20 cellular contexts compared by ENCODE assay signal in genomic region chr3:32843504-32844321, GRCh38. TPM values are rescaled to one million over a fixed set of nuclear protein-coding genes. Genes with fewer than 3 reads are reported as not detected.
DNase-seq lines count a peak whose midpoint lies in the region; ATAC-seq and TF ChIP-seq lines count a peak whose summit lies in the region.
"Had no signal": no experiment of that assay in that cellular context is flagged by ENCODE, and none has a peak within 500 bp of the region (broad histone marks: within the 10 kb centered on the region; RNA-seq: fewer than 3 reads in every experiment).

No MANE protein-coding gene starts in this region.

- H3K27me3 ChIP-seq in DND-41 (ENCODE audit: insufficient read depth, low read length, poor library complexity) (no peaks in the 10 kb centered on the region), Loucy (ENCODE audit: insufficient read depth, low read length, poor library complexity, severe bottlenecking) (no peaks in the 10 kb centered on the region), transverse colon (no peaks in the 10 kb centered on the region), left lung (peaks cover 0 to 5% of the 10 kb centered on the region in 2 donors)
- H3K27me3 ChIP-seq: sigmoid colon had no signal

- DNase-seq in DND-41: no peak
- peak; percentile 53 for DNase-seq in cerebellum (ENCODE audit: low spot score)
- DNase-seq in NCI-H2227 (lab: John Stamatoyannopoulos, UW; ENCODE audit: unreplicated experiment): no peak
- no peak for DNase-seq in activated naive CD4-positive, alpha-beta T cell treated with anti-CD3 and anti-CD28 coated beads for 36 hours
- DNase-seq in transverse colon: no peak
- DNase-seq in left lung: no peak
- DNase-seq: activated B cell treated with CpG ODN at 0.5 μM for 24 hours; CD8-positive, alpha-beta T cell; foreskin fibroblast; occipital lobe; sigmoid colon; stimulated activated CD4-positive, alpha-beta T cell treated with anti-CD3 and anti-CD28 coated beads, Interleukin-2, amount 100 ng/mL, for 48 hours; T-helper 1 cell had no signal

- H3K27ac ChIP-seq in DND-41 (ENCODE audit: low read length) (peak overlapping the region; percentile 43; the same call in 1 of the 2 replicates), mesodermal cell (ENCODE audit: low read depth, low read length, severe bottlenecking) (peak overlapping the region; percentile 71), transverse colon (no peak overlapping the region), left lung (no peak overlapping the region)
- H3K27ac ChIP-seq: sigmoid colon had no signal

- no peak overlapping the region for H3K27ac Mint-ChIP-seq in activated naive CD4-positive, alpha-beta T cell treated with anti-CD3 and anti-CD28 coated beads for 36 hours
- H3K27ac Mint-ChIP-seq: activated B cell treated with CpG ODN at 0.5 μM for 24 hours; activated T-helper 2 cell treated with anti-CD3 and anti-CD28 coated beads, Interferon-gamma antibody, Interleukin-2, Interleukin-4, amounts not matched to agents 10 μg/mL and 5 μg/mL and 100 μg/mL, durations not matched to agents 14 hours and 24 hours and 36 hours; CD8-positive, alpha-beta T cell had no signal

- H3K4me1 ChIP-seq in DND-41 (ENCODE audit: insufficient read depth, low read length) (peaks cover 31% of the 10 kb centered on the region), Loucy (ENCODE audit: insufficient read depth, low read length, poor library complexity, severe bottlenecking) (peaks cover 90% of the 10 kb centered on the region), mesodermal cell (ENCODE audit: control insufficient read depth, insufficient read depth, low read length, poor library complexity, severe bottlenecking) (peaks cover 73% of the 10 kb centered on the region), transverse colon (no peaks in the 10 kb centered on the region), left lung (peaks cover 0 to 28% of the 10 kb centered on the region in 2 donors)
- H3K4me1 ChIP-seq: sigmoid colon had no signal

- H3K4me1 Mint-ChIP-seq in activated naive CD4-positive, alpha-beta T cell treated with anti-CD3 and anti-CD28 coated beads for 36 hours (ENCODE audit: low read depth): peaks cover 11% of the 10 kb centered on the region
- H3K4me1 Mint-ChIP-seq: central memory CD8-positive, alpha-beta T cell had no signal

- H3K9ac ChIP-seq in DND-41 (ENCODE audit: low read depth, low read length) (no peak overlapping the region), Loucy (ENCODE audit: low read depth, low read length, poor library complexity, severe bottlenecking) (peak overlapping the region; percentile 55)

- no peak for TF ChIP-seq POLR2A in transverse colon (IDR thresholded peaks at IDR 0.05)

- no peaks in the 10 kb centered on the region for H3K36me3 ChIP-seq in DND-41 (ENCODE audit: insufficient read depth, low read length)
- H3K36me3 ChIP-seq in Loucy (ENCODE audit: insufficient read depth, low read length): no peaks in the 10 kb centered on the region
- H3K36me3 ChIP-seq in mesodermal cell (ENCODE audit: control insufficient read depth, insufficient read depth, low read length): peaks cover 5% of the 10 kb centered on the region
- H3K36me3 ChIP-seq in transverse colon: no peaks in the 10 kb centered on the region
- no peaks in the 10 kb centered on the region for H3K36me3 ChIP-seq in left lung
- H3K36me3 ChIP-seq: sigmoid colon had no signal

- WGBS in mesodermal cell (ENCODE audit: insufficient coverage in 2 of 2), 2 experiments: 9 to 12% methylated on average over 12 of the region's 17 CpGs
- WGBS in transverse colon (ENCODE audit: low coverage in 1 of 2), 2 donors: 79 to 90% methylated on average over 8 to 17 of the region's 17 CpGs

- no peak for TF ChIP-seq EP300 in transverse colon (IDR thresholded peaks at IDR 0.05; ENCODE audit: low read depth)

- TF ChIP-seq CTCF in DND-41 (IDR thresholded peaks at IDR 0.05; ENCODE audit: borderline replicate concordance, extremely low read depth, low read length, poor library complexity, severe bottlenecking) (no peak), Loucy (conservative IDR thresholded peaks at IDR 0.05; ENCODE audit: low read length) (no peak), transverse colon (IDR thresholded peaks at IDR 0.05) (no peak), left lung (IDR thresholded peaks at IDR 0.05) (no peak)

- H3K4me3 ChIP-seq in DND-41 (ENCODE audit: low read depth in 1 of 2, low read length in 2 of 2): no peak overlapping the region
- H3K4me3 ChIP-seq in Loucy (ENCODE audit: low read length, poor library complexity, severe bottlenecking): peak overlapping the region; percentile 56
- no peak overlapping the region for H3K4me3 ChIP-seq in mesodermal cell (ENCODE audit: extremely low read depth, insufficient read depth, low read length, poor library complexity, severe bottlenecking)
- no peak overlapping the region for H3K4me3 ChIP-seq in transverse colon
- no peak overlapping the region for H3K4me3 ChIP-seq in left lung
- H3K4me3 ChIP-seq: GM12878, sigmoid colon had no signal

- H4K20me1 ChIP-seq in DND-41 (ENCODE audit: insufficient read depth, low read length) (no peaks in the 10 kb centered on the region), Loucy (ENCODE audit: insufficient read depth, low read length, poor library complexity, severe bottlenecking) (no peaks in the 10 kb centered on the region)

- peaks cover 7% of the 10 kb centered on the region for H3F3A ChIP-seq in Loucy (ENCODE audit: low read depth)

- H3K79me2 ChIP-seq in DND-41 (ENCODE audit: insufficient read depth, low read length) (no peaks in the 10 kb centered on the region), Loucy (ENCODE audit: insufficient read depth, low read length) (peaks cover 92% of the 10 kb centered on the region)

- in situ Hi-C loops in transverse colon (cut with MboI; ENCODE audit: low pct_ligation_motif_present in 1 of 4, low pct_unique_long_range_greater_than_20kb in 1 of 4, low sequenced_read_pairs in 3 of 4): no loop called here

- no peaks in the 10 kb centered on the region for H3K27me3 Mint-ChIP-seq in activated naive CD4-positive, alpha-beta T cell treated with anti-CD3 and anti-CD28 coated beads for 36 hours (ENCODE audit: low read depth)
- H3K27me3 Mint-ChIP-seq: central memory CD8-positive, alpha-beta T cell had no signal

- no peak overlapping the region for H3K4me2 ChIP-seq in DND-41 (ENCODE audit: insufficient read depth, low read length)
- H3K4me2 ChIP-seq in Loucy (ENCODE audit: low read depth, low read length, poor library complexity, severe bottlenecking): peak overlapping the region; percentile 84

- H2AFZ ChIP-seq in DND-41 (ENCODE audit: low read depth, low read length): no peak overlapping the region
- no peak overlapping the region for H2AFZ ChIP-seq in Loucy (ENCODE audit: low read length)

- no peaks in the 10 kb centered on the region for H3K36me3 Mint-ChIP-seq in activated naive CD4-positive, alpha-beta T cell treated with anti-CD3 and anti-CD28 coated beads for 36 hours (ENCODE audit: low read depth)
- H3K36me3 Mint-ChIP-seq: CD8-positive, alpha-beta T cell had no signal

- H3K9me2 ChIP-seq in Loucy (replicated peaks; ENCODE audit: low read depth, low read length): no peaks in the 10 kb centered on the region

- no peak overlapping the region for H3K4me3 Mint-ChIP-seq in activated naive CD4-positive, alpha-beta T cell treated with anti-CD3 and anti-CD28 coated beads for 36 hours
- H3K4me3 Mint-ChIP-seq: activated B cell treated with CpG ODN at 0.5 μM for 24 hours; CD8-positive, alpha-beta T cell; central memory CD8-positive, alpha-beta T cell had no signal

- H3K9me3 ChIP-seq in DND-41 (ENCODE audit: insufficient read depth, low read length, severe bottlenecking) (no peaks in the 10 kb centered on the region), Loucy (ENCODE audit: insufficient read depth, low read depth, low read length) (no peaks in the 10 kb centered on the region), mesodermal cell (ENCODE audit: control insufficient read depth, low read length) (no peaks in the 10 kb centered on the region), transverse colon (no peaks in the 10 kb centered on the region), left lung (no peaks in the 10 kb centered on the region)
- H3K9me3 ChIP-seq: sigmoid colon had no signal

- intact Hi-C loops in activated naive CD4-positive, alpha-beta T cell treated with anti-CD3 and anti-CD28 coated beads for 36 hours (cut with micrococcal nuclease): no loop called here
- intact Hi-C loops in transverse colon (cut with DNase I; ENCODE audit: low total_unique reads): no loop called here
- intact Hi-C loops in left lung (cut with DNase I): no loop called here

- no peak for ATAC-seq in DND-41 (ENCODE audit: insufficient read depth, low read depth)
- ATAC-seq in left lung: no peak
- ATAC-seq: CD8-positive, alpha-beta T cell had no signal

- CTCF ChIA-PET in activated naive CD4-positive, alpha-beta T cell treated with anti-CD3 and anti-CD28 coated beads for 36 hours (lab: Charles Lee): no interaction called here

- no peaks in the 10 kb centered on the region for H3K9me3 Mint-ChIP-seq in activated naive CD4-positive, alpha-beta T cell treated with anti-CD3 and anti-CD28 coated beads for 36 hours
- H3K9me3 Mint-ChIP-seq: activated B cell treated with CpG ODN at 0.5 μM for 24 hours; activated T-helper 2 cell treated with anti-CD3 and anti-CD28 coated beads, Interferon-gamma antibody, Interleukin-2, Interleukin-4, amounts not matched to agents 10 μg/mL and 5 μg/mL and 100 μg/mL, durations not matched to agents 14 hours and 24 hours and 36 hours; CD8-positive, alpha-beta T cell; central memory CD8-positive, alpha-beta T cell had no signal

RNA-seq across cellular contexts. Expression of gene TRIM71, which starts 25.9 kb away (rescaled TPM):
- 6.1 TPM for total RNA-seq in cerebellum
- polyA plus RNA-seq in mesodermal cell (2013, experiment 1 of 2): 20.3 TPM
- 18.1 TPM for polyA plus RNA-seq in mesodermal cell (2013, experiment 2 of 2)
- total RNA-seq in activated naive CD4-positive, alpha-beta T cell treated with anti-CD3 and anti-CD28 coated beads for 36 hours: under 1 TPM; 0.02 to 0.07 TPM
- not detected for total RNA-seq in transverse colon
- 1 to 10 TPM; 2.2 to 2.4 TPM for total RNA-seq in left lung
- total RNA-seq: activated B cell treated with CpG ODN at 0.5 μM for 24 hours; CD8-positive, alpha-beta T cell; HT1080; sigmoid colon had no signal
- polyA plus RNA-seq: AG04450, sigmoid colon had no signal

Comparison
In these comparisons a context has a peak if more than half of its experiments do, and no peak if none do; other contexts are left out.
1. H3K27ac ChIP-seq: peak in DND-41 (single experiment) and mesodermal cell (single experiment); none in transverse colon (0 of 4) and left lung (0 of 2).